Comparison of ENCODE assay signal across 2 cellular contexts in the genomic region with DNA sequence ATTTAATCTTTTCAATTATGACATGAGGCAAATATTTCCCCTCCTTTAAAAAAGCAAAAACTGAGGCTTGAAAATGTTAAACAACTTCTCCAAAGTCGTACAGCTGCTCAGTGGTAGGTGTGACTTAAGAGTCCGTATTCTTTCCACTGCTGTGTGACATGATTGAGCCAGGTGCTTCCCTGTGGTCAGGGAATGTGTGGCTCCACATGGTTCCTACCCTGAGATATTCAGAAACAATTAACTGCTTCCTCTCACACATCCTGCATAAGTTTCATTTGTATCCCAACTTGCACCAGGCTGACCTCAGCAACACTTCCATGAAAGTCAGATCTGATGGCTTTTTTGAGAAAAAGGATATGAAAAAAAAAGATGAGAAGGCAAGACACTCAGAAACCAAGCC.
A peak's percentile ranks its signal among the peaks of the same experiment; 100 is the strongest.
TF ChIP-seq lines count a peak whose summit lies in the region.

No MANE protein-coding gene starts in this region.

TF ChIP-seq in HEK293, 187 proteins besides CTCF, POLR2A, EP300 and RAD21:
- no peak for TF ChIP-seq SCRT2 (tag by site-specific recombination; IDR thresholded peaks at IDR 0.05)
- TF ChIP-seq ZIC2 (tag by site-specific recombination; IDR thresholded peaks at IDR 0.05): peak; percentile 41
- TF ChIP-seq, protein P1, sequence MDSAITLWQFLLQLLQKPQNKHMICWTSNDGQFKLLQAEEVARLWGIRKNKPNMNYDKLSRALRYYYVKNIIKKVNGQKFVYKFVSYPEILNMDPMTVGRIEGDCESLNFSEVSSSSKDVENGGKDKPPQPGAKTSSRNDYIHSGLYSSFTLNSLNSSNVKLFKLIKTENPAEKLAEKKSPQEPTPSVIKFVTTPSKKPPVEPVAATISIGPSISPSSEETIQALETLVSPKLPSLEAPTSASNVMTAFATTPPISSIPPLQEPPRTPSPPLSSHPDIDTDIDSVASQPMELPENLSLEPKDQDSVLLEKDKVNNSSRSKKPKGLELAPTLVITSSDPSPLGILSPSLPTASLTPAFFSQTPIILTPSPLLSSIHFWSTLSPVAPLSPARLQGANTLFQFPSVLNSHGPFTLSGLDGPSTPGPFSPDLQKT (IDR thresholded peaks at IDR 0.05; ENCODE audit: borderline replicate concordance, low read depth, low read length): no peak
- no peak for TF ChIP-seq ZNF501 (tag by site-specific recombination; IDR thresholded peaks at IDR 0.05)
- TF ChIP-seq WT1 (tag by site-specific recombination; IDR thresholded peaks at IDR 0.05): no peak
TF ChIP-seq in HEK293: peak in this region for 1.

TF ChIP-seq in H1, 55 proteins besides CTCF, POLR2A, EP300 and RAD21:
- TF ChIP-seq FOSL1 (IDR thresholded peaks at IDR 0.05; ENCODE audit: insufficient read depth, low read depth, low read length) (no peak), SIX5 (IDR thresholded peaks at IDR 0.05; ENCODE audit: low read depth, low read length) (no peak), GABPA (IDR thresholded peaks at IDR 0.05; ENCODE audit: borderline replicate concordance, insufficient read depth, low read length) (no peak), CEBPB (IDR thresholded peaks at IDR 0.05; ENCODE audit: low read depth, low read length) (no peak), SUZ12 (IDR thresholded peaks at IDR 0.05; ENCODE audit: low read length) (no peak), EZH2 (IDR thresholded peaks at IDR 0.05; ENCODE audit: low read depth, low read length, severe bottlenecking) (no peak), KDM5A (IDR thresholded peaks at IDR 0.05; ENCODE audit: low read length) (no peak), NANOG (IDR thresholded peaks at IDR 0.05; ENCODE audit: insufficient read depth, low read depth, low read length, poor library complexity, severe bottlenecking) (peak; percentile 94), CTBP2 (IDR thresholded peaks at IDR 0.05; ENCODE audit: borderline replicate concordance, insufficient read depth, insufficient read length, low read length) (no peak), SAP30 (IDR thresholded peaks at IDR 0.05; ENCODE audit: insufficient read depth, insufficient replicate concordance, low read length) (no peak), KDM1A (IDR thresholded peaks at IDR 0.05; ENCODE audit: borderline replicate concordance, low read length) (no peak), POLR2AphosphoS5 (IDR thresholded peaks at IDR 0.05; ENCODE audit: low read depth, low read length) (no peak), JUN (IDR thresholded peaks at IDR 0.05; ENCODE audit: low read depth, low read length) (no peak), HDAC2 (IDR thresholded peaks at IDR 0.05; ENCODE audit: borderline replicate concordance in 1 of 2, low read depth in 2 of 2, low read length in 2 of 2) (no peak), CBX5 (IDR thresholded peaks at IDR 0.05; ENCODE audit: low read depth, low read length) (no peak), BCL11A (IDR thresholded peaks at IDR 0.05; ENCODE audit: low read depth in 2 of 2, low read length in 2 of 2) (peak; percentile 51 to 89), GTF2F1 (IDR thresholded peaks at IDR 0.05; ENCODE audit: borderline replicate concordance, low read depth, low read length) (no peak), TAF7 (optimal IDR thresholded peaks at IDR 0.05; ENCODE audit: borderline replicate concordance, low read depth, low read length) (no peak), ZNF274 (IDR thresholded peaks at IDR 0.05; ENCODE audit: borderline replicate concordance, extremely low read depth, low read length) (no peak), EGR1 (IDR thresholded peaks at IDR 0.05; ENCODE audit: borderline replicate concordance, low read depth, low read length) (no peak), TEAD4 (IDR thresholded peaks at IDR 0.05; ENCODE audit: low read depth, low read length) (peak; percentile 91), RNF2 (IDR thresholded peaks at IDR 0.05; ENCODE audit: borderline replicate concordance, low read depth, low read length, missing control alignments, poor library complexity, severe bottlenecking) (no peak), SP1 (IDR thresholded peaks at IDR 0.05; ENCODE audit: low read depth, low read length) (peak; percentile 76; the same call in 1 of the 2 replicates), CBX8 (IDR thresholded peaks at IDR 0.05; ENCODE audit: borderline replicate concordance, low read depth, low read length) (no peak), CREB1 (IDR thresholded peaks at IDR 0.05) (no peak; the same call in 1 of the 2 replicates), RFX5 (IDR thresholded peaks at IDR 0.05; ENCODE audit: borderline replicate concordance, low read depth, low read length) (no peak), NRF1 (IDR thresholded peaks at IDR 0.05; ENCODE audit: low read depth, low read length) (no peak), MAFK (IDR thresholded peaks at IDR 0.05; ENCODE audit: low read depth, low read length) (no peak), TCF12 (IDR thresholded peaks at IDR 0.05; ENCODE audit: low read depth, low read length) (peak; percentile 91), BRCA1 (IDR thresholded peaks at IDR 0.05; ENCODE audit: low read depth, low read length) (no peak), SIRT6 (IDR thresholded peaks at IDR 0.05; ENCODE audit: low read length) (no peak), SIN3A (conservative IDR thresholded peaks at IDR 0.05 in 1 of 2, IDR thresholded peaks at IDR 0.05 in 1 of 2; ENCODE audit: low read depth in 1 of 2, low read length in 2 of 2) (no peak), YY1 (IDR thresholded peaks at IDR 0.05; ENCODE audit: low read depth, low read length) (no peak), KDM4A (IDR thresholded peaks at IDR 0.05; ENCODE audit: low read depth, low read length, severe bottlenecking) (no peak), RXRA (IDR thresholded peaks at IDR 0.05; ENCODE audit: insufficient read depth, low read depth, low read length) (no peak), SP4 (IDR thresholded peaks at IDR 0.05; ENCODE audit: low read length) (no peak), SRF (IDR thresholded peaks at IDR 0.05; ENCODE audit: low read depth, low read length) (no peak), TBP (IDR thresholded peaks at IDR 0.05; ENCODE audit: low read depth, low read length) (no peak), POU5F1 (IDR thresholded peaks at IDR 0.05; ENCODE audit: low read depth, low read length) (no peak), JUND (IDR thresholded peaks at IDR 0.05; ENCODE audit: low read length) (no peak), HDAC6 (IDR thresholded peaks at IDR 0.05; ENCODE audit: low read depth, low read length) (no peak), SP2 (IDR thresholded peaks at IDR 0.05; ENCODE audit: low read length) (no peak)
- TF ChIP-seq, protein P2, sequence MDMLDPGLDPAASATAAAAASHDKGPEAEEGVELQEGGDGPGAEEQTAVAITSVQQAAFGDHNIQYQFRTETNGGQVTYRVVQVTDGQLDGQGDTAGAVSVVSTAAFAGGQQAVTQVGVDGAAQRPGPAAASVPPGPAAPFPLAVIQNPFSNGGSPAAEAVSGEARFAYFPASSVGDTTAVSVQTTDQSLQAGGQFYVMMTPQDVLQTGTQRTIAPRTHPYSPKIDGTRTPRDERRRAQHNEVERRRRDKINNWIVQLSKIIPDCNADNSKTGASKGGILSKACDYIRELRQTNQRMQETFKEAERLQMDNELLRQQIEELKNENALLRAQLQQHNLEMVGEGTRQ (IDR thresholded peaks at IDR 0.05; ENCODE audit: low read length): no peak
- TF ChIP-seq, protein P3, sequence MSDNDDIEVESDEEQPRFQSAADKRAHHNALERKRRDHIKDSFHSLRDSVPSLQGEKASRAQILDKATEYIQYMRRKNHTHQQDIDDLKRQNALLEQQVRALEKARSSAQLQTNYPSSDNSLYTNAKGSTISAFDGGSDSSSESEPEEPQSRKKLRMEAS (IDR thresholded peaks at IDR 0.05): peak; percentile 63
- TF ChIP-seq, protein P4, sequence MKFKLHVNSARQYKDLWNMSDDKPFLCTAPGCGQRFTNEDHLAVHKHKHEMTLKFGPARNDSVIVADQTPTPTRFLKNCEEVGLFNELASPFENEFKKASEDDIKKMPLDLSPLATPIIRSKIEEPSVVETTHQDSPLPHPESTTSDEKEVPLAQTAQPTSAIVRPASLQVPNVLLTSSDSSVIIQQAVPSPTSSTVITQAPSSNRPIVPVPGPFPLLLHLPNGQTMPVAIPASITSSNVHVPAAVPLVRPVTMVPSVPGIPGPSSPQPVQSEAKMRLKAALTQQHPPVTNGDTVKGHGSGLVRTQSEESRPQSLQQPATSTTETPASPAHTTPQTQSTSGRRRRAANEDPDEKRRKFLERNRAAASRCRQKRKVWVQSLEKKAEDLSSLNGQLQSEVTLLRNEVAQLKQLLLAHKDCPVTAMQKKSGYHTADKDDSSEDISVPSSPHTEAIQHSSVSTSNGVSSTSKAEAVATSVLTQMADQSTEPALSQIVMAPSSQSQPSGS (IDR thresholded peaks at IDR 0.05; ENCODE audit: low read length): no peak
- TF ChIP-seq, protein P5, sequence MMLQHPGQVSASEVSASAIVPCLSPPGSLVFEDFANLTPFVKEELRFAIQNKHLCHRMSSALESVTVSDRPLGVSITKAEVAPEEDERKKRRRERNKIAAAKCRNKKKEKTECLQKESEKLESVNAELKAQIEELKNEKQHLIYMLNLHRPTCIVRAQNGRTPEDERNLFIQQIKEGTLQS (IDR thresholded peaks at IDR 0.05; ENCODE audit: insufficient read depth, low read depth, low read length): no peak
- TF ChIP-seq, protein P6, sequence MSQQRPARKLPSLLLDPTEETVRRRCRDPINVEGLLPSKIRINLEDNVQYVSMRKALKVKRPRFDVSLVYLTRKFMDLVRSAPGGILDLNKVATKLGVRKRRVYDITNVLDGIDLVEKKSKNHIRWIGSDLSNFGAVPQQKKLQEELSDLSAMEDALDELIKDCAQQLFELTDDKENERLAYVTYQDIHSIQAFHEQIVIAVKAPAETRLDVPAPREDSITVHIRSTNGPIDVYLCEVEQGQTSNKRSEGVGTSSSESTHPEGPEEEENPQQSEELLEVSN (IDR thresholded peaks at IDR 0.05): no peak; the same call in 1 of the 2 replicates
TF ChIP-seq in H1: peak in this region for 6.
